In genomic region chr5:157278319-157279037, GRCh38 we compare ENCODE assay signal across 2 cellular contexts.
TF ChIP-seq lines count a peak whose summit lies in the region.

No MANE protein-coding gene starts in this region.

TF ChIP-seq in SK-N-SH treated with all-trans-retinoic acid at 6 μM for 48 hours, 23 proteins besides CTCF, POLR2A, EP300 and RAD21 (continued from another document):
- TF ChIP-seq SNAI2 (CRISPR knock-in tag; IDR thresholded peaks at IDR 0.05) = no peak

TF ChIP-seq in SK-N-SH, 30 proteins besides CTCF, POLR2A, EP300 and RAD21:
- no peak for TF ChIP-seq MXI1 (IDR thresholded peaks at IDR 0.05; ENCODE audit: low read depth, low read length)
- no peak for TF ChIP-seq ZBTB33 (IDR thresholded peaks at IDR 0.05; ENCODE audit: borderline replicate concordance, low read depth)
- no peak for TF ChIP-seq CHD2 (IDR thresholded peaks at IDR 0.05; ENCODE audit: low read length, partially characterized antibody)
- no peak for TF ChIP-seq YY1 (IDR thresholded peaks at IDR 0.05; ENCODE audit: low read depth)
- no peak for TF ChIP-seq PBX3 (IDR thresholded peaks at IDR 0.05)
- no peak for TF ChIP-seq RXRA (IDR thresholded peaks at IDR 0.05; ENCODE audit: borderline replicate concordance, low read depth)
- TF ChIP-seq GATA2 (CRISPR knock-in tag; IDR thresholded peaks at IDR 0.05) = no peak
- no peak for TF ChIP-seq NRF1 (IDR thresholded peaks at IDR 0.05; ENCODE audit: low read depth, low read length)
- TF ChIP-seq MAX (IDR thresholded peaks at IDR 0.05; ENCODE audit: low read depth) = no peak
- TF ChIP-seq POLR2AphosphoS5 (IDR thresholded peaks at IDR 0.05; ENCODE audit: low read depth, low read length) = no peak
- no peak for TF ChIP-seq USF2 (IDR thresholded peaks at IDR 0.05; ENCODE audit: borderline replicate concordance, low read depth, low read length)
- TF ChIP-seq JUND (IDR thresholded peaks at IDR 0.05) = no peak
- TF ChIP-seq FOXM1 (IDR thresholded peaks at IDR 0.05; ENCODE audit: low read depth) = no peak
- no peak for TF ChIP-seq FOXJ3 (CRISPR knock-in tag; IDR thresholded peaks at IDR 0.05)
- no peak for TF ChIP-seq MEF2A (IDR thresholded peaks at IDR 0.05; ENCODE audit: borderline replicate concordance, low read depth)
- TF ChIP-seq TCF12 (IDR thresholded peaks at IDR 0.05) = no peak
- no peak for TF ChIP-seq ELF1 (IDR thresholded peaks at IDR 0.05)
- no peak for TF ChIP-seq SMC3 (IDR thresholded peaks at IDR 0.05; ENCODE audit: low read depth, low read length)
- no peak for TF ChIP-seq GABPA (IDR thresholded peaks at IDR 0.05; ENCODE audit: low read depth)
